11 cellular contexts compared by ENCODE assay signal in genomic region chr6:169215201-169215661, GRCh38. TPM values are rescaled to one million over a fixed set of nuclear protein-coding genes. Genes with fewer than 3 reads are reported as not detected.
DNase-seq lines count a peak whose midpoint lies in the region; ATAC-seq and TF ChIP-seq lines count a peak whose summit lies in the region.
"Had no signal": no experiment of that assay in that cellular context is flagged by ENCODE, and none has a peak within 500 bp of the region (broad histone marks: within the 10 kb centered on the region; RNA-seq: fewer than 3 reads in every experiment).

No MANE protein-coding gene starts in this region.

- peak overlapping the region in 7 of 11 experiments; percentile 25 to 84 (median 69); a peak in 8 of 22 replicates for H3K4me2 ChIP-seq in BLaER1 treated with 17β-estradiol and CSF1 and Interleukin-3, amounts not matched to agents 10 nM and 100 nM
- H3K4me2 ChIP-seq: BLaER1 had no signal

- H3K27me3 ChIP-seq in BLaER1 treated with 17β-estradiol and CSF1 and Interleukin-3, amounts not matched to agents 10 nM and 100 nM = no peaks in the 10 kb centered on the region
- H3K27me3 ChIP-seq: BLaER1 had no signal

- no peaks in the 10 kb centered on the region for H4K20me1 ChIP-seq in BLaER1 treated with 17β-estradiol and CSF1 and Interleukin-3, amounts not matched to agents 10 nM and 100 nM
- H4K20me1 ChIP-seq: BLaER1 had no signal

- H3K4me3 ChIP-seq in BLaER1 treated with 17β-estradiol and CSF1 and Interleukin-3, amounts not matched to agents 10 nM and 100 nM = no peak overlapping the region
- peak overlapping the region; percentile 1 for H3K4me3 ChIP-seq in fibroblast of the aortic adventitia (ENCODE audit: low read depth, low read length)
- H3K4me3 ChIP-seq: BLaER1 had no signal

- DNase-seq in fibroblast of the aortic adventitia (ENCODE audit: low read depth) = no peak
- DNase-seq in osteocyte (ENCODE audit: extremely low spot score, unreplicated experiment) = peak; percentile 62
- no peak for DNase-seq in NAMALWA (ENCODE audit: low spot score)
- DNase-seq in glomerular visceral epithelial cell (ENCODE audit: extremely low spot score) = no peak
- no peak for DNase-seq in stimulated activated naive CD8-positive, alpha-beta T cell treated with anti-CD3 and anti-CD28 coated beads, Interleukin-15, amount 100 ng/mL, for 72 hours
- DNase-seq: activated effector memory CD4-positive, alpha-beta T cell treated with anti-CD3 and anti-CD28 coated beads, Interleukin-2, amount 50 U/mL, for 16 hours had no signal

- peak overlapping the region in 5 of 11 experiments; percentile 13 to 61 (median 45); a peak in 8 of 22 replicates for H3K9ac ChIP-seq in BLaER1 treated with 17β-estradiol and CSF1 and Interleukin-3, amounts not matched to agents 10 nM and 100 nM
- H3K9ac ChIP-seq: BLaER1 had no signal

- H3K4me1 ChIP-seq in BLaER1 treated with 17β-estradiol and CSF1 and Interleukin-3, amounts not matched to agents 10 nM and 100 nM = peaks cover 7 to 31% (median 24%) of the 10 kb centered on the region in 10 experiments; a peak in 18 of 20 replicates

- no peaks in the 10 kb centered on the region for H3K27me3 Mint-ChIP-seq in activated T-helper 17 cell treated with anti-CD3 and anti-CD28 coated beads, Interleukin-2, amount 50 U/mL, for 72 hours
- no peaks in the 10 kb centered on the region for H3K27me3 Mint-ChIP-seq in osteocyte (ENCODE audit: unreplicated experiment)
- no peaks in the 10 kb centered on the region for H3K27me3 Mint-ChIP-seq in stimulated activated naive CD8-positive, alpha-beta T cell treated with anti-CD3 and anti-CD28 coated beads, Interleukin-15, amount 100 ng/mL, for 72 hours
- H3K27me3 Mint-ChIP-seq in stimulated activated memory B cell treated with anti-CD40 and anti-IgM and Interleukin-4, amounts not matched to agents 10 μg/mL and 1 μg/mL and 100 μg/mL, for 72 hours = no peaks in the 10 kb centered on the region

- peak overlapping the region; percentile 65 for H3K27ac Mint-ChIP-seq in activated T-helper 17 cell treated with anti-CD3 and anti-CD28 coated beads, Interleukin-2, amount 50 U/mL, for 72 hours
- peak overlapping the region; percentile 91 for H3K27ac Mint-ChIP-seq in osteocyte (ENCODE audit: unreplicated experiment)
- peak overlapping the region in 1 of 2 donors; percentile 50 for H3K27ac Mint-ChIP-seq in stimulated activated naive CD8-positive, alpha-beta T cell treated with anti-CD3 and anti-CD28 coated beads, Interleukin-15, amount 100 ng/mL, for 72 hours
- H3K27ac Mint-ChIP-seq in stimulated activated memory B cell treated with anti-CD40 and anti-IgM and Interleukin-4, amounts not matched to agents 10 μg/mL and 1 μg/mL and 100 μg/mL, for 72 hours = no peak overlapping the region

- ATAC-seq in activated T-helper 17 cell treated with anti-CD3 and anti-CD28 coated beads, Interleukin-2, amount 50 U/mL, for 72 hours (replicated peaks) = no peak
- ATAC-seq in stimulated activated naive CD8-positive, alpha-beta T cell treated with anti-CD3 and anti-CD28 coated beads, Interleukin-15, amount 100 ng/mL, for 72 hours = no peak
- ATAC-seq in stimulated activated memory B cell treated with anti-CD40 and anti-IgM and Interleukin-4, amounts not matched to agents 10 μg/mL and 1 μg/mL and 100 μg/mL, for 72 hours = no peak

- no peaks in the 10 kb centered on the region for H3K36me3 ChIP-seq in BLaER1 treated with 17β-estradiol and CSF1 and Interleukin-3, amounts not matched to agents 10 nM and 100 nM
- H3K36me3 ChIP-seq: BLaER1 had no signal

- peaks cover 15 to 35% (median 22%) of the 10 kb centered on the region in 11 experiments; a peak in 17 of 22 replicates for H3K9me3 ChIP-seq in BLaER1 treated with 17β-estradiol and CSF1 and Interleukin-3, amounts not matched to agents 10 nM and 100 nM (replicated peaks in 1 of 11)

- H3K4me3 Mint-ChIP-seq in activated T-helper 17 cell treated with anti-CD3 and anti-CD28 coated beads, Interleukin-2, amount 50 U/mL, for 72 hours = no peak overlapping the region
- peak overlapping the region; percentile 14 for H3K4me3 Mint-ChIP-seq in osteocyte (ENCODE audit: unreplicated experiment)
- no peak overlapping the region for H3K4me3 Mint-ChIP-seq in stimulated activated naive CD8-positive, alpha-beta T cell treated with anti-CD3 and anti-CD28 coated beads, Interleukin-15, amount 100 ng/mL, for 72 hours
- no peak overlapping the region for H3K4me3 Mint-ChIP-seq in stimulated activated memory B cell treated with anti-CD40 and anti-IgM and Interleukin-4, amounts not matched to agents 10 μg/mL and 1 μg/mL and 100 μg/mL, for 72 hours

- peak overlapping the region in 10 of 11 experiments; percentile 42 to 80 (median 74); a peak in 18 of 22 replicates for H3K27ac ChIP-seq in BLaER1 treated with 17β-estradiol and CSF1 and Interleukin-3, amounts not matched to agents 10 nM and 100 nM
- H3K27ac ChIP-seq: BLaER1 had no signal

- peaks cover 9% of the 10 kb centered on the region for H3K4me1 Mint-ChIP-seq in activated T-helper 17 cell treated with anti-CD3 and anti-CD28 coated beads, Interleukin-2, amount 50 U/mL, for 72 hours
- peaks cover 36% of the 10 kb centered on the region for H3K4me1 Mint-ChIP-seq in osteocyte (ENCODE audit: unreplicated experiment)
- H3K4me1 Mint-ChIP-seq in stimulated activated naive CD8-positive, alpha-beta T cell treated with anti-CD3 and anti-CD28 coated beads, Interleukin-15, amount 100 ng/mL, for 72 hours = peaks cover 10% of the 10 kb centered on the region
- H3K4me1 Mint-ChIP-seq in stimulated activated memory B cell treated with anti-CD40 and anti-IgM and Interleukin-4, amounts not matched to agents 10 μg/mL and 1 μg/mL and 100 μg/mL, for 72 hours = peaks cover 9% of the 10 kb centered on the region

- no peaks in the 10 kb centered on the region for H3K36me3 Mint-ChIP-seq in activated T-helper 17 cell treated with anti-CD3 and anti-CD28 coated beads, Interleukin-2, amount 50 U/mL, for 72 hours (ENCODE audit: low read depth)
- H3K36me3 Mint-ChIP-seq in osteocyte (ENCODE audit: unreplicated experiment) = peaks cover 49% of the 10 kb centered on the region
- H3K36me3 Mint-ChIP-seq in stimulated activated memory B cell treated with anti-CD40 and anti-IgM and Interleukin-4, amounts not matched to agents 10 μg/mL and 1 μg/mL and 100 μg/mL, for 72 hours = peaks cover 30% of the 10 kb centered on the region

- H3K9me3 Mint-ChIP-seq in activated T-helper 17 cell treated with anti-CD3 and anti-CD28 coated beads, Interleukin-2, amount 50 U/mL, for 72 hours = peaks cover 6% of the 10 kb centered on the region
- peaks cover 4% of the 10 kb centered on the region for H3K9me3 Mint-ChIP-seq in osteocyte (ENCODE audit: unreplicated experiment)
- peaks cover 31 to 39% of the 10 kb centered on the region in 2 donors for H3K9me3 Mint-ChIP-seq in stimulated activated naive CD8-positive, alpha-beta T cell treated with anti-CD3 and anti-CD28 coated beads, Interleukin-15, amount 100 ng/mL, for 72 hours
- peaks cover 23% of the 10 kb centered on the region for H3K9me3 Mint-ChIP-seq in stimulated activated memory B cell treated with anti-CD40 and anti-IgM and Interleukin-4, amounts not matched to agents 10 μg/mL and 1 μg/mL and 100 μg/mL, for 72 hours

- TF ChIP-seq CTCF in fibroblast of the aortic adventitia (IDR thresholded peaks at IDR 0.05; ENCODE audit: insufficient read depth, low read length) (no peak), osteocyte (IDR thresholded peaks at IDR 0.05) (no peak)

RNA-seq across cellular contexts. Expression of gene THBS2, which starts 38.4 kb away (rescaled TPM):
- not detected for total RNA-seq in activated T-helper 17 cell treated with anti-CD3 and anti-CD28 coated beads, Interleukin-2, amount 50 U/mL, for 72 hours
- 322 and 519 TPM in 2 replicates for total RNA-seq in fibroblast of the aortic adventitia (ENCODE audit: low replicate concordance)
- 650 and 687 TPM in 2 replicates for total RNA-seq in osteocyte
- total RNA-seq: NCI-H460 had no signal

Comparison
In these comparisons a context has a peak if more than half of its experiments do, and no peak if none do; other contexts are left out.
1. RNA of gene THBS2, which starts 38.4 kb away (total RNA-seq): 650 to 687 TPM in osteocyte and 322 to 519 TPM in fibroblast of the aortic adventitia; not detected in activated T-helper 17 cell treated with anti-CD3 and anti-CD28 coated beads, Interleukin-2, amount 50 U/mL, for 72 hours; every median in the first group is over 100 times any median in the second.